In the genomic region with DNA sequence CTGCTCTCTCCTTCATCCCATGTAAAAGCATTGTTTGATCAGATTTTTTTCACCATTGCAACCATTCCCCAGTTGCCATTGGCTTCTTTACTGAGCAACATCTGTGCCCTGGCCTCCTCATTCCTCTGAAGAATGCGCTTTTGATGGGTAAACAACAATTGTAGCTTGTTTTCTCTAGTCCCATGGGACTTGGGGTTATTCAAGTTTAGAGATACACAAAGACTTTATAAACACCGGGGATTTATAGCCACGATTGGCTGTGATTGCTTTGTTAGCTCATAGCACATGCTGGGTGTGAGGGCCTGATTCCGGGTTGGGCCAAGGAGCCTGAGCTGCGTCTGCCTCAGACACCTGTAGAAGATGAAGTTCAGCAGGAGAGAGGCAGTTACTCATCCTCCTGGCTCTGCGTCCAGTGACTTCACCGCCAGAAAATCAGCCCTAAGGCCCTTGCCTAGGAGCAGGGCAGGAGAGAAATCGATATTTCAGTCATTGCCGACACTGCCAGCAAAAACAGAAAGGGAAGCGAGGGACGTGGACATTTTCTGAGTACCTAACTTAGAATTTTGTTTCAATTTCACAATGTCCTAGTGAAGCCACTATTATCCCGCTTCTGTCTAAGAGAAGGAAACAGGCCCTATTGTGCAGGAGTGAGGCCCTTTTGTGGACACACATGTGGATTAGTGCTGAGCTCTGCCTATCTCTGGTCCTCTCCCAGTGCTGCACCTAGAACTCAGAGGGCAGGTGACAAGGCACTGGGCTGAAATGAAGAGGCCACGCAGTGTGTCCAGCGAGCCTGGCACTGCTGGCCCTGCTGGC, we compare ENCODE assay signal across 11 cellular contexts.
DNase-seq lines count a peak whose midpoint lies in the region; ATAC-seq and TF ChIP-seq lines count a peak whose summit lies in the region.
"Had no signal": no experiment of that assay in that cellular context is flagged by ENCODE, and none has a peak within 500 bp of the region (broad histone marks: within the 10 kb centered on the region; RNA-seq: fewer than 3 reads in every experiment).

No MANE protein-coding gene starts in this region.

- in situ Hi-C loops in Panc1 (cut with HindIII; ENCODE audit: low pct_unique_long_range_greater_than_20kb, low sequenced_read_pairs), result no loop called here

- peaks cover 4% of the 10 kb centered on the region for H3K27me3 Mint-ChIP-seq in CD4-positive, alpha-beta T cell

- 74% methylated on average over 14 of the region's 14 CpGs for WGBS in prostate gland

- no peaks in the 10 kb centered on the region for H3K27me3 ChIP-seq in Panc1 (ENCODE audit: control insufficient read depth, insufficient read depth, low read length)
- H3K27me3 ChIP-seq in foreskin keratinocyte, result no peaks in the 10 kb centered on the region
- no peaks in the 10 kb centered on the region for H3K27me3 ChIP-seq in prostate gland (replicated peaks; ENCODE audit: insufficient read depth)
- no peaks in the 10 kb centered on the region for H3K27me3 ChIP-seq in CD4-positive, alpha-beta T cell (ENCODE audit: control insufficient read depth, insufficient read depth, low read length)

- intact Hi-C loops in Panc1 (cut with micrococcal nuclease; ENCODE audit: unreplicated experiment) (no loop called here), prostate gland (cut with DNase I) (loop anchor here (2.0 to 10.0 kb wide), 6 partner anchors 87 to 1210 kb away; no protein-coding TSS in a partner anchor)
- intact Hi-C loops in CD4-positive, alpha-beta T cell (cut with DNase I, micrococcal nuclease), result no loop called here

- TF ChIP-seq CTCF in Panc1 (IDR thresholded peaks at IDR 0.05), result no peak
- no peak for TF ChIP-seq CTCF in foreskin keratinocyte (conservative IDR thresholded peaks at IDR 0.05)
- TF ChIP-seq CTCF in prostate gland (IDR thresholded peaks at IDR 0.05), result no peak
- TF ChIP-seq CTCF in CD4-positive, alpha-beta T cell (IDR thresholded peaks at IDR 0.05), result no peak

- DNase-seq in Daoy (ENCODE audit: low read depth) (peak; percentile 15), Panc1 (ENCODE audit: low read depth, low spot score) (no peak), foreskin keratinocyte (peak in 1 of 2 donors; percentile 30), prostate gland (ENCODE audit: low spot score) (no peak), SW 1271 (lab: John Stamatoyannopoulos, UW) (no peak), DMS114 treated with DMSO at 0.1 percent for 48 hours (lab: John Stamatoyannopoulos, UW; ENCODE audit: unreplicated experiment) (no peak), T-helper 2 cell (no peak)
- DNase-seq in CD4-positive, alpha-beta T cell, result no peak
- DNase-seq: activated CD4-positive, alpha-beta T cell treated with anti-CD3 and anti-CD28 coated beads for 1 hour; NCI-H526 treated with DMSO at 0.1 percent for 48 hours had no signal

- H3K9me3 Mint-ChIP-seq in CD4-positive, alpha-beta T cell, result no peaks in the 10 kb centered on the region

- H3K4me1 ChIP-seq in Panc1 (ENCODE audit: control insufficient read depth, insufficient read depth, low read length) (no peaks in the 10 kb centered on the region), foreskin keratinocyte (no peaks in the 10 kb centered on the region), prostate gland (replicated peaks) (no peaks in the 10 kb centered on the region)

- peak overlapping the region; percentile 17; the same call in 1 of the 2 replicates for H3K27ac ChIP-seq in Panc1 (ENCODE audit: low read length)
- no peak overlapping the region for H3K27ac ChIP-seq in foreskin keratinocyte
- H3K27ac ChIP-seq in prostate gland, result peak overlapping the region; percentile 14 to 58
- no peak overlapping the region for H3K27ac ChIP-seq in CD4-positive, alpha-beta T cell (ENCODE audit: low read depth, low read length)

- H3K4me3 ChIP-seq in Panc1 (ENCODE audit: low read depth in 2 of 2, low read length in 2 of 2), result no peak overlapping the region
- H3K4me3 ChIP-seq in prostate gland, result no peak overlapping the region

- no TSS peak for BruUV-seq in Panc1 (replicated peaks; lab: Mats Ljungman, UMichigan)

- no peak overlapping the region for H3K4me3 Mint-ChIP-seq in CD4-positive, alpha-beta T cell
- H3K4me3 Mint-ChIP-seq: CD4-positive, CD25-positive, alpha-beta regulatory T cell had no signal

- peaks cover 6% of the 10 kb centered on the region for H3K4me1 Mint-ChIP-seq in CD4-positive, alpha-beta T cell (ENCODE audit: low read depth)

- TF ChIP-seq POLR2A in prostate gland (IDR thresholded peaks at IDR 0.05), result no peak

- H3K27ac Mint-ChIP-seq in CD4-positive, alpha-beta T cell, result no peak overlapping the region
- H3K27ac Mint-ChIP-seq: CD4-positive, CD25-positive, alpha-beta regulatory T cell had no signal

- ATAC-seq in Panc1 (0 out of 2 replicates have a peak, but pooled peaks have one; percentile 46), foreskin keratinocyte (peak; percentile 26)
- no peak for ATAC-seq in CD4-positive, alpha-beta T cell (ENCODE audit: poor library complexity)

- H3K36me3 Mint-ChIP-seq in CD4-positive, alpha-beta T cell (ENCODE audit: low read depth), result no peaks in the 10 kb centered on the region
- H3K36me3 Mint-ChIP-seq: CD4-positive, CD25-positive, alpha-beta regulatory T cell had no signal

- H3K36me3 ChIP-seq in Panc1 (ENCODE audit: control insufficient read depth, insufficient read depth, low read length) (no peaks in the 10 kb centered on the region), prostate gland (no peaks in the 10 kb centered on the region)

- POLR2A ChIA-PET in Panc1 (lab: Charles Lee), result no interaction called here
- POLR2A ChIA-PET in CD4-positive, alpha-beta T cell (lab: Charles Lee), result no interaction called here

- CTCF ChIA-PET in Panc1 (lab: Charles Lee), result interaction anchor here (0.7 to 1.1 kb wide), 2 partner anchors 9 to 512 kb away, joined by 3 read pairs; no protein-coding TSS in a partner anchor
- CTCF ChIA-PET in CD4-positive, alpha-beta T cell (lab: Charles Lee), result interaction anchor here (1.1 to 1.5 kb wide), 2 partner anchors 22 to 36 kb away, joined by 3 read pairs; no protein-coding TSS in a partner anchor

- H3K9me3 ChIP-seq in Panc1 (ENCODE audit: control insufficient read depth, insufficient read depth, low read depth, low read length), result no peaks in the 10 kb centered on the region
- no peaks in the 10 kb centered on the region for H3K9me3 ChIP-seq in prostate gland
- no peaks in the 10 kb centered on the region for H3K9me3 ChIP-seq in CD4-positive, alpha-beta T cell (ENCODE audit: control insufficient read depth, low read length)

Comparison
In these comparisons a context has a peak if more than half of its experiments do, and no peak if none do; other contexts are left out.
1. H3K27ac ChIP-seq: peak in Panc1 (single experiment) and prostate gland (2 of 2); none in foreskin keratinocyte (single experiment) and CD4-positive, alpha-beta T cell (single experiment).